10 cellular contexts compared by ENCODE assay signal in the genomic region with DNA sequence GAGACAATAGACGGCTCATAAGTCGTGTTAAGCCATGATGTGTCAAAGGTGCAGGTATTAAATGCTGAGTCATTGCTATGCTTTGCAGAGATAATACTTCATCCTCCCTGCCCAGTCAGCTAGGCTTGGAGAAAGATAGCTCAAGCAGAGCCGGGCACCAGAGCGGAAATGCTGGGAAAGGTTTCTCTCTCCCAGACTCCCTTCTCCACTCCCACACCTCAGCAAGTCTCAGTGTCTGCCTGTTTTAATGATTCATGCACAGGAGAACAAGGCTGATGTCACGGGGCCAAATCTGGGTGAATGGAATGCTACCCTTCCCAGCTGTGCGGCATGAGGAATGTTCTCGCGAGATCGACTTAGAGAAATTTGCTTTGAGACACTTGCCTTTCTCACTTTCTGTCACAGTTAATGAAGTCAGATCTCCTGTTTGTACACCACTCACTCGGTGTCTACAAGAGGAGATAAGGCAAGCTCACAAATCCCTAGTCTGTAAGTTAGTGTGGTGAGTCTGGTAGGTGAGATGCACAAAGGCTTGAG.
DNase-seq lines count a peak whose midpoint lies in the region; ATAC-seq and TF ChIP-seq lines count a peak whose summit lies in the region.
"Had no signal": no experiment of that assay in that cellular context is flagged by ENCODE, and none has a peak within 500 bp of the region (broad histone marks: within the 10 kb centered on the region; RNA-seq: fewer than 3 reads in every experiment).

No MANE protein-coding gene starts in this region.

- no peaks in the 10 kb centered on the region for H3K9me3 ChIP-seq in right atrium auricular region

- peaks cover 6% of the 10 kb centered on the region for H3K9me3 Mint-ChIP-seq in MCF 10A (ENCODE audit: unreplicated experiment)

- H3K36me3 ChIP-seq in right atrium auricular region, result no peaks in the 10 kb centered on the region

- BruUV-seq in MCF 10A (replicated peaks; lab: Mats Ljungman, UMichigan), result no TSS peak

- H3K4me3 ChIP-seq in right atrium auricular region, result no peak overlapping the region

- H3K4me3 Mint-ChIP-seq in MCF 10A (ENCODE audit: unreplicated experiment), result peak overlapping the region; percentile 52

- peak overlapping the region; percentile 97 for H3K27ac Mint-ChIP-seq in MCF 10A (ENCODE audit: low read depth, unreplicated experiment)

- H3K36me3 Mint-ChIP-seq in MCF 10A (ENCODE audit: insufficient read depth, unreplicated experiment), result no peaks in the 10 kb centered on the region

- no peaks in the 10 kb centered on the region for H3K27me3 ChIP-seq in right atrium auricular region

- no peaks in the 10 kb centered on the region for H3K27me3 Mint-ChIP-seq in MCF 10A (ENCODE audit: insufficient read depth, unreplicated experiment)

- peak overlapping the region; percentile 48 to 76 for H3K27ac ChIP-seq in right atrium auricular region

- in situ Hi-C loops in KBM-7 (cut with MboI; ENCODE audit: low pct_unique_long_range_greater_than_20kb, low sequenced_read_pairs), result no loop called here

- POLR2A ChIA-PET in MCF 10A (lab: Yijun Ruan, JAX), result interaction anchor here (0.5 to 6.5 kb wide), 26 partner anchors 10 to 828 kb away, joined by 3 to 59 read pairs (median 4); no protein-coding TSS in a partner anchor

- no peak for DNase-seq in right atrium auricular region (ENCODE audit: low spot score)
- no peak for DNase-seq in Right ventricle myocardium inferior (ENCODE audit: missing footprints)
- peak; percentile 98 for DNase-seq in MCF 10A (ENCODE audit: unreplicated experiment)
- DNase-seq in kidney tubule cell (ENCODE audit: low spot score), result peak; percentile 100
- DNase-seq in NCI-H2196 treated with DMSO at 0.1 percent for 48 hours (lab: John Stamatoyannopoulos, UW; ENCODE audit: unreplicated experiment), result no peak
- DNase-seq in DMS 273 (lab: John Stamatoyannopoulos, UW; ENCODE audit: unreplicated experiment), result no peak
- no peak for DNase-seq in KBM-7
- DNase-seq in cerebellum (ENCODE audit: low spot score), result no peak
- DNase-seq: NCI-H524; stimulated activated naive CD4-positive, alpha-beta T cell had no signal

- no peak for ATAC-seq in Right ventricle myocardium inferior

- peaks cover 84% of the 10 kb centered on the region for H3K4me1 Mint-ChIP-seq in MCF 10A (ENCODE audit: insufficient read depth, unreplicated experiment)

- TF ChIP-seq CTCF in right atrium auricular region (IDR thresholded peaks at IDR 0.05), result no peak
- no peak for TF ChIP-seq CTCF in MCF 10A (IDR thresholded peaks at IDR 0.05; ENCODE audit: unreplicated experiment)

- CTCF ChIA-PET in MCF 10A (lab: Yijun Ruan, JAX), result interaction anchor here (0.6 to 1.7 kb wide), 5 partner anchors 10 to 90 kb away, joined by 3 to 11 read pairs (median 4); no protein-coding TSS in a partner anchor

- intact Hi-C loops in Right ventricle myocardium inferior (cut with DNase I), result loop anchor here (5.0 kb wide), 1 partner anchor 34 kb away; no protein-coding TSS in a partner anchor
- intact Hi-C loops in MCF 10A (cut with micrococcal nuclease), result loop anchor here (2.0 to 5.0 kb wide), 5 partner anchors 39 to 206 kb away; no protein-coding TSS in a partner anchor

- H3K4me1 ChIP-seq in right atrium auricular region, result peaks cover 0 to 37% of the 10 kb centered on the region in 2 donors

Comparison
In these comparisons a context has a peak if more than half of its experiments do, and no peak if none do; other contexts are left out.
1. DNase-seq: peak in MCF 10A (single experiment) and kidney tubule cell (single experiment); none in right atrium auricular region (single experiment), Right ventricle myocardium inferior (single experiment), NCI-H2196 treated with DMSO at 0.1 percent for 48 hours (single experiment), DMS 273 (single experiment), KBM-7 (single experiment) and cerebellum (single experiment).